Comparison of ENCODE assay signal across 26 cellular contexts in the genomic region with DNA sequence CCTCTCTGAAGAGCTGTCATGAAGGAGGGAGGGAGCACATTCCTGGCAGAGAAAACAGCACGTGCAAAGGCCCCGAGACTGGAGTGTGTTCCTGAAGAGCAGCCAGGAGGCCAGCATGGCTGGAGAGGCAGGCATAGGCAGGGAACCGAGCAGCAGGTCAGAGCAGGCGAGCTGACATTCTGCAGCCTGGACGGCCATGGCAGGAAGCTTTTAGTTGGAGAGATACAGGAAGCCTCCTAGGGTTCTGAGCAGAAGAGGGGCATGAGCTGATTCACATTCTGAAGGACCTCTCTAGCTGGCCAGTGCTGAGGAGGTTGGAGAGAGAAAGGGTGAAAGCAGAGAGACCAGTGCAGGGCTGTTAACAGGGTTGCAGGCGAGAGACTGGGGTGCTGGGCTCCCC. TPM values are rescaled to one million over a fixed set of nuclear protein-coding genes. Genes with fewer than 3 reads are reported as not detected.
DNase-seq lines count a peak whose midpoint lies in the region; ATAC-seq, FAIRE-seq and TF ChIP-seq lines count a peak whose summit lies in the region.
"Had no signal": no experiment of that assay in that cellular context is flagged by ENCODE, and none has a peak within 500 bp of the region (broad histone marks: within the 10 kb centered on the region; RNA-seq: fewer than 3 reads in every experiment).

No MANE protein-coding gene starts in this region.

- RAD21 ChIA-PET in GM12878 (lab: Charles Lee; ENCODE audit: unreplicated experiment): no interaction called here

- no peaks in the 10 kb centered on the region for H3K4me1 Mint-ChIP-seq in MCF 10A (ENCODE audit: insufficient read depth, unreplicated experiment)

- H3K27me3 ChIP-seq in breast epithelium: no peaks in the 10 kb centered on the region
- no peaks in the 10 kb centered on the region for H3K27me3 ChIP-seq in GM12878 (replicated peaks in 1 of 2; ENCODE audit: control insufficient read depth in 2 of 2, insufficient read depth in 2 of 2, low read length in 1 of 2)
- H3K27me3 ChIP-seq in osteoblast (ENCODE audit: insufficient read depth, low read length): no peaks in the 10 kb centered on the region
- H3K27me3 ChIP-seq: neutrophil, SJCRH30, testis had no signal

- H3K27ac Mint-ChIP-seq in MCF 10A (ENCODE audit: low read depth, unreplicated experiment): no peak overlapping the region

- FAIRE-seq in GM12878 (lab: Jason Lieb, UNC): no peak
- FAIRE-seq: GM12892, RCC 7860, urothelium cell line had no signal

- TF ChIP-seq POLR2A in breast epithelium (IDR thresholded peaks at IDR 0.05) (no peak), GM12878 (IDR thresholded peaks at IDR 0.05; ENCODE audit: low read depth, low read length) (no peak)

- H3K36me3 Mint-ChIP-seq in MCF 10A (ENCODE audit: insufficient read depth, unreplicated experiment): peaks cover 49% of the 10 kb centered on the region

- no peaks in the 10 kb centered on the region for H3K9me3 Mint-ChIP-seq in MCF 10A (ENCODE audit: unreplicated experiment)
- H3K9me3 Mint-ChIP-seq: immature natural killer cell had no signal

- H3K36me3 ChIP-seq in breast epithelium (no peaks in the 10 kb centered on the region), GM12878 (ENCODE audit: control insufficient read depth in 2 of 2, insufficient read depth in 2 of 2, low read length in 1 of 2) (peaks cover 10 to 16% of the 10 kb centered on the region in 2 experiments; a peak in 2 of 4 replicates), osteoblast (ENCODE audit: insufficient read depth, low read length) (peaks cover 35% of the 10 kb centered on the region)

- TF ChIP-seq CTCF in MCF 10A (IDR thresholded peaks at IDR 0.05; ENCODE audit: unreplicated experiment) (no peak), breast epithelium (IDR thresholded peaks at IDR 0.05) (no peak), GM12878 (IDR thresholded peaks at IDR 0.05 in 2 of 3, conservative IDR thresholded peaks at IDR 0.05 in 1 of 3; ENCODE audit: control insufficient read depth in 2 of 3, extremely low read depth in 1 of 3, insufficient read depth in 1 of 3, low read depth in 3 of 3, low read length in 3 of 3) (no peak), osteoblast (IDR thresholded peaks at IDR 0.05; ENCODE audit: extremely low read depth, low read depth, low read length) (no peak)

- TF ChIP-seq RAD21 in GM12878 (IDR thresholded peaks at IDR 0.05; ENCODE audit: insufficient read depth, low read depth, low read length): no peak

- H2AFZ ChIP-seq in GM12878 (ENCODE audit: control insufficient read depth, low read depth, low read length): no peak overlapping the region
- H2AFZ ChIP-seq in osteoblast (ENCODE audit: low read length): no peak overlapping the region
- H2AFZ ChIP-seq: GM23248 had no signal

- H3K4me2 ChIP-seq in GM12878 (ENCODE audit: control insufficient read depth, insufficient read depth): no peak overlapping the region
- no peak overlapping the region for H3K4me2 ChIP-seq in osteoblast (ENCODE audit: insufficient read depth, low read length)

- BruUV-seq in MCF 10A (replicated peaks; lab: Mats Ljungman, UMichigan) (TSS peak; percentile 19), GM12878 (replicated peaks; lab: Mats Ljungman, UMichigan) (TSS peak; percentile 53)

- H3K27ac ChIP-seq in breast epithelium (no peak overlapping the region), GM12878 (ENCODE audit: control insufficient read depth, insufficient read depth) (no peak overlapping the region), osteoblast (ENCODE audit: low read depth, low read length) (no peak overlapping the region)
- H3K27ac ChIP-seq: C4-2B, GM23248, HL-60, neutrophil, SJCRH30, testis had no signal

- H3K79me2 ChIP-seq in GM12878 (ENCODE audit: control insufficient read depth, insufficient read depth, low read length): no peaks in the 10 kb centered on the region
- H3K79me2 ChIP-seq in osteoblast (ENCODE audit: insufficient read depth, low read length): no peaks in the 10 kb centered on the region

- H4K20me1 ChIP-seq in GM12878 (ENCODE audit: control insufficient read depth, insufficient read depth): no peaks in the 10 kb centered on the region
- H4K20me1 ChIP-seq in osteoblast (ENCODE audit: insufficient read depth, low read length): no peaks in the 10 kb centered on the region

- no peak for TF ChIP-seq EP300 in GM12878 (IDR thresholded peaks at IDR 0.05; ENCODE audit: borderline replicate concordance in 1 of 2, control insufficient read depth in 1 of 2, low read depth in 2 of 2, low read length in 2 of 2)

- in situ Hi-C loops in GM12878 (cut with MboI): no loop called here

- intact Hi-C loops in MCF 10A (cut with micrococcal nuclease): no loop called here
- intact Hi-C loops in breast epithelium (cut with DNase I; ENCODE audit: low total_unique reads): no loop called here
- intact Hi-C loops in GM12878 (cut with micrococcal nuclease; ENCODE audit: unreplicated experiment): no loop called here

- CTCF ChIA-PET in MCF 10A (lab: Yijun Ruan, JAX) (interaction anchor here (1.0 kb wide), 1 partner anchor 99 kb away, joined by 4 read pairs; no protein-coding TSS in a partner anchor), GM12878 (lab: Yijun Ruan, JAX) (interaction anchor here (1.4 kb wide), 1 partner anchor 14 kb away, joined by 3 read pairs; no protein-coding TSS in a partner anchor)

- no peak overlapping the region for H3K4me3 Mint-ChIP-seq in MCF 10A (ENCODE audit: unreplicated experiment)
- H3K4me3 Mint-ChIP-seq: immature natural killer cell had no signal

- POLR2A ChIA-PET in MCF 10A (lab: Yijun Ruan, JAX) (interaction anchor here (1.4 kb wide), 1 partner anchor 48 kb away, joined by 4 read pairs; no protein-coding TSS in a partner anchor), GM12878 (lab: Charles Lee) (no interaction called here)

- ATAC-seq in GM12878: no peak
- ATAC-seq: stimulated activated naive CD8-positive, alpha-beta T cell treated with anti-CD3 and anti-CD28 coated beads, Interleukin-15, Interleukin-2, amounts not matched to agents 100 U/mL and 50 U/mL, for 24 hours had no signal

- SMC1A ChIA-PET in GM12878 (lab: Charles Lee; ENCODE audit: uncharacterized antibody, unreplicated experiment): interaction anchor here (0.6 kb wide), 1 partner anchor 257 kb away, joined by 4 read pairs; no protein-coding TSS in a partner anchor

- 94% methylated on average over 6 of the region's 6 CpGs for WGBS in GM12878 (ENCODE audit: insufficient coverage, insufficient replicate concordance, low lambda C conversion rate, missing lambda C conversion rate)

- H3K9ac ChIP-seq in GM12878 (ENCODE audit: control insufficient read depth, insufficient read depth, low read length): no peak overlapping the region
- H3K9ac ChIP-seq: GM23248 had no signal

- no peaks in the 10 kb centered on the region for H3K9me3 ChIP-seq in breast epithelium
- H3K9me3 ChIP-seq in GM12878 (replicated peaks; ENCODE audit: control insufficient read depth, insufficient read depth, low read length): no peaks in the 10 kb centered on the region
- no peaks in the 10 kb centered on the region for H3K9me3 ChIP-seq in osteoblast (ENCODE audit: low read depth, low read length)
- H3K9me3 ChIP-seq: neutrophil, SJCRH30, testis had no signal

- H3K4me3 ChIP-seq in breast epithelium (no peak overlapping the region), GM12878 (no peak overlapping the region), osteoblast (ENCODE audit: insufficient read depth, low read length) (no peak overlapping the region)
- H3K4me3 ChIP-seq: GM23248, SJCRH30, testis had no signal

- H3K27me3 Mint-ChIP-seq in MCF 10A (ENCODE audit: insufficient read depth, unreplicated experiment): no peaks in the 10 kb centered on the region

- H3K4me1 ChIP-seq in breast epithelium (no peaks in the 10 kb centered on the region), GM12878 (ENCODE audit: control insufficient read depth, insufficient read depth, low read length) (peaks cover 18% of the 10 kb centered on the region), osteoblast (ENCODE audit: insufficient read depth, low read length) (peaks cover 6% of the 10 kb centered on the region)
- H3K4me1 ChIP-seq: SJCRH30, testis had no signal

- DNase-seq in MCF 10A (ENCODE audit: unreplicated experiment) (no peak), breast epithelium (ENCODE audit: low spot score in 2 of 2) (no peak), NCI-H69 (lab: John Stamatoyannopoulos, UW) (peak; percentile 56), GM12878 (ENCODE audit: low read depth, low spot score) (no peak), osteoblast (ENCODE audit: insufficient read length, low spot score, missing footprints) (peak; percentile 37), NCI-H82 (lab: John Stamatoyannopoulos, UW) (no peak)
- no peak for DNase-seq in stimulated activated CD4-positive, alpha-beta T cell treated with anti-CD3 and anti-CD28 coated beads, Interleukin-4, amount 100 ng/mL, for 1 hour
- DNase-seq: activated T-cell treated with anti-CD3 and anti-CD28 coated beads, Interleukin-2, amount 50 U/mL, for 48 hours; central memory CD4-positive, alpha-beta T cell; dermis blood vessel endothelial cell; EL; GM23248; hypothalamus; immature natural killer cell; NCI-H1105; NCI-H1930; NCI-H526; SJCRH30; stimulated activated naive CD8-positive, alpha-beta T cell treated with anti-CD3 and anti-CD28 coated beads, Interleukin-15, Interleukin-2, amounts not matched to agents 100 U/mL and 50 U/mL, for 24 hours; testis had no signal

RNA-seq across cellular contexts. Expression of a gene that starts 29.7 kb away (rescaled TPM):
- total RNA-seq in MCF 10A (2022) (43.1 and 43.9 TPM in 2 replicates), breast epithelium (10 to 100 TPM; 29.5 to 38.7 (median 34.2) TPM), GM12878 (2014; rRNA removed) (23.1 and 24.0 TPM in 2 replicates), GM12878 (2014; rRNA removed; fragmentation: Illumina TruSeq; extraction: Trizol) (20.5 and 22.2 TPM in 2 replicates), GM12878 (2021) (30.5 and 33.4 TPM in 2 replicates), osteoblast (40.9 and 43.0 TPM in 2 replicates)
- 41.7 and 45.3 TPM in 2 replicates for total RNA-seq in GM12878 (2013; cell fraction: nucleolus; rRNA removed)
- polyA plus RNA-seq in GM12878 (2011; ENCODE audit: low read depth): 8.4 TPM
- polyA plus RNA-seq in GM12878 (2011; rRNA removed) (11.3 and 15.1 TPM in 2 replicates), GM12878 (2014; fragmentation: Illumina TruSeq; extraction: Trizol) (24.1 and 25.1 TPM in 2 replicates), GM12878 (2014; fragmentation: Nextera tagmentation; extraction: Ambion mirVana) (1 to 10 TPM; 2.6 to 3.9 TPM), GM12878 (2014; rRNA removed) (19.3 and 19.8 TPM in 2 replicates), GM12878 (2016; fragmentation: Nextera tagmentation; extraction: Ambion mirVana) (10 to 100 TPM; 24.4 to 24.9 TPM)
- polyA plus RNA-seq in GM12878 (2011; cell fraction: cytosol; rRNA removed): 17.4 and 18.3 TPM in 2 replicates
- 15.7 and 18.9 TPM in 2 replicates for polyA plus RNA-seq in GM12878 (2011; cell fraction: nucleus; rRNA removed)
- polyA plus RNA-seq in GM12878 (2012): 10.4 and 11.9 TPM in 2 replicates
- polyA minus RNA-seq in GM12878 (2011; rRNA and poly(A)+ RNA removed): 19.7 and 21.4 TPM in 2 replicates
- 6.5 and 6.7 TPM in 2 replicates for polyA minus RNA-seq in GM12878 (2011; cell fraction: cytosol; rRNA and poly(A)+ RNA removed)
- polyA minus RNA-seq in GM12878 (2011; cell fraction: nucleus; rRNA and poly(A)+ RNA removed): 11.1 and 20.3 TPM in 2 replicates

RNA-seq across cellular contexts. Expression of a gene that starts 29.9 kb away (rescaled TPM):
- total RNA-seq in MCF 10A (2022) (18.4 and 18.6 TPM in 2 replicates), breast epithelium (1 to 10 TPM; 2.9 to 7.6 (median 4.3) TPM), GM12878 (2014; rRNA removed) (7.3 and 7.8 TPM in 2 replicates), GM12878 (2014; rRNA removed; fragmentation: Illumina TruSeq; extraction: Trizol) (8.3 and 8.4 TPM in 2 replicates), GM12878 (2021) (29.7 and 31.7 TPM in 2 replicates), osteoblast (2.5 and 2.7 TPM in 2 replicates)
- total RNA-seq in GM12878 (2013; cell fraction: nucleolus; rRNA removed): 14.3 and 14.4 TPM in 2 replicates
- polyA plus RNA-seq in GM12878 (2011; ENCODE audit: low read depth): 10.0 TPM
- polyA plus RNA-seq in GM12878 (2011; rRNA removed) (4.5 and 7.4 TPM in 2 replicates), GM12878 (2014; fragmentation: Illumina TruSeq; extraction: Trizol) (31.0 and 32.3 TPM in 2 replicates), GM12878 (2014; fragmentation: Nextera tagmentation; extraction: Ambion mirVana) (1 to 10 TPM; 4.4 to 7.3 TPM), GM12878 (2014; rRNA removed) (18.4 and 18.5 TPM in 2 replicates), GM12878 (2016; fragmentation: Nextera tagmentation; extraction: Ambion mirVana) (10 to 100 TPM; 18.3 to 21.0 TPM)
- polyA plus RNA-seq in GM12878 (2011; cell fraction: cytosol; rRNA removed): 12.2 and 16.8 TPM in 2 replicates
- polyA plus RNA-seq in GM12878 (2011; cell fraction: nucleus; rRNA removed): 9.1 and 11.8 TPM in 2 replicates
- polyA plus RNA-seq in GM12878 (2012): 14.5 and 15.6 TPM in 2 replicates
- 11.8 and 13.9 TPM in 2 replicates for polyA minus RNA-seq in GM12878 (2011; rRNA and poly(A)+ RNA removed)
- 7.6 and 8.5 TPM in 2 replicates for polyA minus RNA-seq in GM12878 (2011; cell fraction: cytosol; rRNA and poly(A)+ RNA removed)
- 5.7 and 10.1 TPM in 2 replicates for polyA minus RNA-seq in GM12878 (2011; cell fraction: nucleus; rRNA and poly(A)+ RNA removed)

RNA-seq across cellular contexts. Expression of a gene that starts 40.0 kb away (rescaled TPM):
- total RNA-seq in MCF 10A (2022) (21.7 and 28.7 TPM in 2 replicates), breast epithelium (10 to 100 TPM; 23.7 to 28.6 (median 24.6) TPM), GM12878 (2014; rRNA removed) (27.4 and 28.3 TPM in 2 replicates), GM12878 (2014; rRNA removed; fragmentation: Illumina TruSeq; extraction: Trizol) (27.5 and 28.5 TPM in 2 replicates), GM12878 (2021) (29.5 and 31.5 TPM in 2 replicates), osteoblast (37.4 and 39.4 TPM in 2 replicates)
- total RNA-seq in GM12878 (2013; cell fraction: nucleolus; rRNA removed): 17.9 and 19.2 TPM in 2 replicates
- 13.7 TPM for polyA plus RNA-seq in GM12878 (2011; ENCODE audit: low read depth)
- polyA plus RNA-seq in GM12878 (2011; rRNA removed) (26.3 and 28.9 TPM in 2 replicates), GM12878 (2014; fragmentation: Illumina TruSeq; extraction: Trizol) (37.3 and 39.0 TPM in 2 replicates), GM12878 (2014; fragmentation: Nextera tagmentation; extraction: Ambion mirVana) (10 to 100 TPM; 10.7 to 11.2 TPM), GM12878 (2014; rRNA removed) (23.8 and 25.6 TPM in 2 replicates), GM12878 (2016; fragmentation: Nextera tagmentation; extraction: Ambion mirVana) (1 to 10 TPM; 7.4 to 7.5 TPM)
- 20.7 and 23.7 TPM in 2 replicates for polyA plus RNA-seq in GM12878 (2011; cell fraction: cytosol; rRNA removed)
- polyA plus RNA-seq in GM12878 (2011; cell fraction: nucleus; rRNA removed): 11.3 and 14.1 TPM in 2 replicates
- polyA plus RNA-seq in GM12878 (2012): 15.2 and 15.4 TPM in 2 replicates
- polyA minus RNA-seq in GM12878 (2011; rRNA and poly(A)+ RNA removed): 30.2 and 31.1 TPM in 2 replicates
- polyA minus RNA-seq in GM12878 (2011; cell fraction: cytosol; rRNA and poly(A)+ RNA removed): 7.4 and 9.9 TPM in 2 replicates
- 5.8 and 10.0 TPM in 2 replicates for polyA minus RNA-seq in GM12878 (2011; cell fraction: nucleus; rRNA and poly(A)+ RNA removed)

Comparison
In these comparisons a context has a peak if more than half of its experiments do, and no peak if none do; other contexts are left out.
1. DNase-seq: peak in NCI-H69 (single experiment) and osteoblast (single experiment); none in MCF 10A (single experiment), breast epithelium (0 of 2), GM12878 (single experiment), NCI-H82 (single experiment) and stimulated activated CD4-positive, alpha-beta T cell treated with anti-CD3 and anti-CD28 coated beads, Interleukin-4, amount 100 ng/mL, for 1 hour (single experiment).